13 cellular contexts compared by ENCODE assay signal in the genomic region with DNA sequence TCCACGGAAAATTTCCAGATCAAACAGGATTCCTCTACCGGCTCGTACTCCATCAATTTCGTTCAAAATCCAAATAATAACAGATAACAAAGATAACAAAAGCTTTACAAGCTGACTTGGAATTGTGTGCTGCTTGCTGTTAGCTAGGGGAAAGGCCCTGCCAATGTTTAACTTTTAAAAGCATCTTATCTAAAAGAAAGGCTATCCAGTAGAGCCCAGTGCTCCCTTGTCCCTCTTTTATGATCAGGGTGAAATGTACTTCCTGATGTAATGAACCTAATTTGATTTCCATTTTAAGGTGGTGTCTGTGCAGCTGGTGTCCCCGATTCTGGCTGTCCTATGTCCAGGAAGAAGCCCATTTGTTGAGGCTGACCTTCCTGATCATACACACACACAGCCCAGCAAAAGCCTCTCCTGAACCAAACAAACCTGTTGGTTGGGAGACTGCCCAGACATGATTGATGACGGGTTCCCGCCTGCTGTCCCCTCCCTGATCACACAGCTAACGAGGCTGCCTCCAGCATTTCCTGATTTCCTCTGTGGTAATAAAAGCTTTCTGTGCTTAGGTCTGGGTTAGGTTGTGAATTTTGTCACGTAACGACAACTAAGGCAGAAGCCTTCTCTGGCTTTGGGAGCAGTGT. TPM values are rescaled to one million over a fixed set of nuclear protein-coding genes. Genes with fewer than 3 reads are reported as not detected.
DNase-seq lines count a peak whose midpoint lies in the region; ATAC-seq and TF ChIP-seq lines count a peak whose summit lies in the region.
"Had no signal": no experiment of that assay in that cellular context is flagged by ENCODE, and none has a peak within 500 bp of the region (broad histone marks: within the 10 kb centered on the region; RNA-seq: fewer than 3 reads in every experiment).

No MANE protein-coding gene starts in this region.

- peaks cover 16% of the 10 kb centered on the region for H3K36me3 Mint-ChIP-seq in activated CD4-positive, alpha-beta T cell treated with anti-CD3 and anti-CD28 coated beads, Interleukin-2, amount 10 ng/mL, durations not matched to agents 24 days and 14 days (ENCODE audit: low read depth)

- H3K4me3 Mint-ChIP-seq in activated CD4-positive, alpha-beta T cell treated with anti-CD3 and anti-CD28 coated beads, Interleukin-2, amount 10 ng/mL, durations not matched to agents 24 days and 14 days, result no peak overlapping the region
- H3K4me3 Mint-ChIP-seq: activated CD4-positive, alpha-beta memory T cell treated with anti-CD3 and anti-CD28 coated beads for 36 hours; natural killer cell had no signal

- H3K27me3 Mint-ChIP-seq in activated CD4-positive, alpha-beta T cell treated with anti-CD3 and anti-CD28 coated beads, Interleukin-2, amount 10 ng/mL, durations not matched to agents 24 days and 14 days, result no peaks in the 10 kb centered on the region
- H3K27me3 Mint-ChIP-seq: activated CD4-positive, alpha-beta memory T cell treated with anti-CD3 and anti-CD28 coated beads for 36 hours had no signal

- no peaks in the 10 kb centered on the region for H3K9me3 Mint-ChIP-seq in activated CD4-positive, alpha-beta T cell treated with anti-CD3 and anti-CD28 coated beads, Interleukin-2, amount 10 ng/mL, durations not matched to agents 24 days and 14 days
- H3K9me3 Mint-ChIP-seq: activated CD4-positive, alpha-beta memory T cell treated with anti-CD3 and anti-CD28 coated beads for 36 hours; natural killer cell had no signal

- peaks cover 2% of the 10 kb centered on the region for H3K4me1 Mint-ChIP-seq in activated CD4-positive, alpha-beta T cell treated with anti-CD3 and anti-CD28 coated beads, Interleukin-2, amount 10 ng/mL, durations not matched to agents 24 days and 14 days

- H3K4me3 ChIP-seq in duodenal mucosa (ENCODE audit: low read depth in 1 of 2, low read length in 2 of 2), result peak overlapping the region in 1 of 2 donors; percentile 7
- peak overlapping the region in 1 of 2 donors; percentile 49 for H3K4me3 ChIP-seq in mucosa of rectum (ENCODE audit: low read length in 2 of 2)

- DNase-seq in DMS153 (lab: John Stamatoyannopoulos, UW) (peak; percentile 80), LoVo (ENCODE audit: low spot score) (peak; percentile 77), NCI-H446 (lab: John Stamatoyannopoulos, UW) (no peak), SKM-1 (lab: John Stamatoyannopoulos, UW; ENCODE audit: unreplicated experiment) (no peak), omental fat pad (ENCODE audit: low spot score) (no peak)
- DNase-seq in activated CD4-positive, alpha-beta T cell treated with anti-CD3 and anti-CD28 coated beads, Interleukin-2, amount 10 ng/mL, durations not matched to agents 24 days and 14 days, result no peak
- DNase-seq: activated CD4-positive, alpha-beta memory T cell treated with anti-CD3 and anti-CD28 coated beads for 36 hours; natural killer cell; NCI-H187 had no signal

- H3K27ac Mint-ChIP-seq in activated CD4-positive, alpha-beta T cell treated with anti-CD3 and anti-CD28 coated beads, Interleukin-2, amount 10 ng/mL, durations not matched to agents 24 days and 14 days, result no peak overlapping the region
- H3K27ac Mint-ChIP-seq: activated CD4-positive, alpha-beta memory T cell treated with anti-CD3 and anti-CD28 coated beads for 36 hours; natural killer cell had no signal

- ATAC-seq in omental fat pad (ENCODE audit: low FRiP score), result no peak
- ATAC-seq: natural killer cell, sciatic nerve had no signal

- H3K9me3 ChIP-seq in duodenal mucosa (ENCODE audit: control insufficient read depth in 1 of 2, low read length in 2 of 2), result no peaks in the 10 kb centered on the region
- no peaks in the 10 kb centered on the region for H3K9me3 ChIP-seq in mucosa of rectum (ENCODE audit: control insufficient read depth in 2 of 2, low read length in 2 of 2)
- H3K9me3 ChIP-seq: BE2C had no signal

- peaks cover 17 to 24% of the 10 kb centered on the region in 2 donors for H3K36me3 ChIP-seq in duodenal mucosa (ENCODE audit: control insufficient read depth in 1 of 2, insufficient read depth in 2 of 2, low read length in 2 of 2)
- H3K36me3 ChIP-seq in mucosa of rectum (ENCODE audit: control insufficient read depth in 2 of 2, insufficient read depth in 2 of 2, low read length in 2 of 2), result peaks cover 7 to 17% of the 10 kb centered on the region in 2 donors

- H3K27ac ChIP-seq in duodenal mucosa (ENCODE audit: low read depth, low read length) (peak overlapping the region; percentile 13), mucosa of rectum (ENCODE audit: low read depth in 2 of 2, low read length in 2 of 2) (peak overlapping the region; percentile 86 to 90)

- no peak for TF ChIP-seq CTCF in omental fat pad (IDR thresholded peaks at IDR 0.05)

- H3K27me3 ChIP-seq in duodenal mucosa (ENCODE audit: control insufficient read depth in 1 of 2, insufficient read depth in 2 of 2, low read length in 2 of 2), result no peaks in the 10 kb centered on the region
- H3K27me3 ChIP-seq in mucosa of rectum (ENCODE audit: control insufficient read depth in 2 of 2, insufficient read depth in 2 of 2, low read length in 2 of 2), result no peaks in the 10 kb centered on the region
- H3K27me3 ChIP-seq: BE2C had no signal

- H3K4me1 ChIP-seq in duodenal mucosa (ENCODE audit: control insufficient read depth in 1 of 2, insufficient read depth in 2 of 2, low read length in 2 of 2) (peaks cover 13 to 22% of the 10 kb centered on the region in 2 donors), mucosa of rectum (ENCODE audit: control insufficient read depth in 2 of 2, insufficient read depth in 2 of 2, low read length in 2 of 2) (peaks cover 9 to 23% of the 10 kb centered on the region in 2 donors)
- H3K4me1 ChIP-seq: BE2C had no signal

- H3K9ac ChIP-seq in duodenal mucosa (ENCODE audit: low read depth in 1 of 2, low read length in 2 of 2), result no peak overlapping the region
- H3K9ac ChIP-seq in mucosa of rectum (ENCODE audit: low read depth in 1 of 2, low read length in 2 of 2), result peak overlapping the region in 1 of 2 donors; percentile 63

- intact Hi-C loops in activated CD4-positive, alpha-beta T cell treated with anti-CD3 and anti-CD28 coated beads, Interleukin-2, amount 10 ng/mL, durations not matched to agents 24 days and 14 days (cut with micrococcal nuclease), result no loop called here

RNA-seq across cellular contexts. Expression of gene PWWP2A, which starts 54.2 kb away (rescaled TPM):
- 26.1 and 26.7 TPM in 2 replicates for total RNA-seq in activated CD4-positive, alpha-beta T cell treated with anti-CD3 and anti-CD28 coated beads, Interleukin-2, amount 10 ng/mL, durations not matched to agents 24 days and 14 days
- total RNA-seq in omental fat pad, result 10 to 100 TPM; 18.3 to 47.4 (median 24.4) TPM

RNA-seq across cellular contexts. Expression of gene TTC1, which starts 56.2 kb away (rescaled TPM):
- total RNA-seq in activated CD4-positive, alpha-beta T cell treated with anti-CD3 and anti-CD28 coated beads, Interleukin-2, amount 10 ng/mL, durations not matched to agents 24 days and 14 days, result 64.8 and 68.0 TPM in 2 replicates
- total RNA-seq in omental fat pad, result 10 to 100 TPM; 27.3 to 36.4 (median 27.8) TPM

Comparison
In these comparisons a context has a peak if more than half of its experiments do, and no peak if none do; other contexts are left out.
1. DNase-seq: peak in DMS153 (single experiment) and LoVo (single experiment); none in NCI-H446 (0 of 2), SKM-1 (single experiment), activated CD4-positive, alpha-beta T cell treated with anti-CD3 and anti-CD28 coated beads, Interleukin-2, amount 10 ng/mL, durations not matched to agents 24 days and 14 days (single experiment) and omental fat pad (single experiment).